Comparison of ENCODE assay signal across 19 cellular contexts in the genomic region with DNA sequence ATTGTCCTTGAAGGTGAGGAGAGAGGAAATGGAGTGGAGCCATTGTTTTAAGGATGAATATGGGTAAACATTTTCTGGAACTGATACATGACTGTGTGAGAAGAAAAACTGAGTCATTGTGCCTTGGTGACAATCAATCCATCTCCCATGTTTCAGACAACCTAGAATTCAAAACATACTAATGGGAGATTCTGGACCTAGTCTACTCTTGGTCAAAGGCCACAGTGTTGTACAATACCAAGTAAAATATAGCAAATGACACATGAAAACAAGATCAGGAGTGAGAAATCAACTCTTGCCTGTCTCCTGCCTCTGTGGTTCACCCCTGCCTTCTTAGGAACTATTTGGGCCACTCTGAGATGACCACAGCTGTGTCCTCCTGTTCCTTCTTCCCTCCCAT.
"Had no signal": no experiment of that assay in that cellular context is flagged by ENCODE, and none has a peak within 500 bp of the region (broad histone marks: within the 10 kb centered on the region; RNA-seq: fewer than 3 reads in every experiment).

No MANE protein-coding gene starts in this region.

- ATAC-seq: effector memory CD8-positive, alpha-beta T cell; left colon; stimulated activated effector memory CD8-positive, alpha-beta T cell treated with anti-CD3 and anti-CD28 coated beads, Interleukin-12 subunit alpha, Interleukin-12 subunit beta, amount 100 ng/mL, for 72 hours; stimulated activated naive CD8-positive, alpha-beta T cell treated with anti-CD3 and anti-CD28 coated beads, Interleukin-15, Interleukin-2, amounts not matched to agents 100 U/mL and 50 U/mL, for 24 hours had no signal

- H3K4me3 ChIP-seq: lung, testis, tibial nerve, uterus had no signal

- H3K9me3 ChIP-seq: testis had no signal

- DNase-seq: cortex of kidney; effector memory CD8-positive, alpha-beta T cell; foreskin melanocyte; head of caudate nucleus; hippocampal formation; left colon; mesenchymal stem cell; midbrain; stimulated activated CD4-positive, alpha-beta T cell treated with anti-CD3 and anti-CD28 coated beads, Interleukin-4, amount 100 ng/mL, for 1 hour; stimulated activated CD8-positive, alpha-beta memory T cell treated with anti-CD3 and anti-CD28 coated beads, Interleukin-4, amount 100 ng/mL, for 48 hours; stimulated activated naive CD8-positive, alpha-beta T cell treated with anti-CD3 and anti-CD28 coated beads, Interleukin-15, Interleukin-2, amounts not matched to agents 100 U/mL and 50 U/mL, for 24 hours; testis; uterus had no signal

- H3K27ac ChIP-seq: epithelial cell of prostate, testis, tibial nerve, uterus had no signal

- H3K27me3 ChIP-seq: testis, uterus had no signal

- H3K4me1 ChIP-seq: testis, uterus had no signal

- H3K36me3 ChIP-seq: tibial nerve, uterus had no signal

- H3K36me3 Mint-ChIP-seq: stimulated activated effector memory CD8-positive, alpha-beta T cell treated with anti-CD3 and anti-CD28 coated beads, Interleukin-12 subunit alpha, Interleukin-12 subunit beta, amount 100 ng/mL, for 72 hours had no signal

- H3K4me3 Mint-ChIP-seq: central memory CD8-positive, alpha-beta T cell; effector memory CD8-positive, alpha-beta T cell; nephron; stimulated activated effector memory CD8-positive, alpha-beta T cell treated with anti-CD3 and anti-CD28 coated beads, Interleukin-12 subunit alpha, Interleukin-12 subunit beta, amount 100 ng/mL, for 72 hours had no signal

- H3K27ac Mint-ChIP-seq: stimulated activated effector memory CD8-positive, alpha-beta T cell treated with anti-CD3 and anti-CD28 coated beads, Interleukin-12 subunit alpha, Interleukin-12 subunit beta, amount 100 ng/mL, for 72 hours had no signal
